1 cellular context compared by ENCODE assay signal in genomic region chr9:26260238-26260637, GRCh38.
TF ChIP-seq lines count a peak whose summit lies in the region.

No MANE protein-coding gene starts in this region.

TF ChIP-seq in SK-N-SH treated with all-trans-retinoic acid at 6 μM for 48 hours, 23 proteins besides CTCF, POLR2A, EP300 and RAD21 (continued from another document):
- TF ChIP-seq TSHZ2 (CRISPR knock-in tag; IDR thresholded peaks at IDR 0.05) (no peak), ESRRG (CRISPR knock-in tag; IDR thresholded peaks at IDR 0.05) (no peak), CREB5 (CRISPR knock-in tag; IDR thresholded peaks at IDR 0.05; ENCODE audit: low read depth) (no peak), TOX (CRISPR knock-in tag; IDR thresholded peaks at IDR 0.05; ENCODE audit: borderline replicate concordance) (no peak), ZNF8 (CRISPR knock-in tag; IDR thresholded peaks at IDR 0.05) (no peak), GLIS3 (CRISPR knock-in tag; IDR thresholded peaks at IDR 0.05) (no peak), CSRNP3 (CRISPR knock-in tag; IDR thresholded peaks at IDR 0.05) (no peak)
